Comparison of ENCODE assay signal across 1 cellular context in the genomic region with DNA sequence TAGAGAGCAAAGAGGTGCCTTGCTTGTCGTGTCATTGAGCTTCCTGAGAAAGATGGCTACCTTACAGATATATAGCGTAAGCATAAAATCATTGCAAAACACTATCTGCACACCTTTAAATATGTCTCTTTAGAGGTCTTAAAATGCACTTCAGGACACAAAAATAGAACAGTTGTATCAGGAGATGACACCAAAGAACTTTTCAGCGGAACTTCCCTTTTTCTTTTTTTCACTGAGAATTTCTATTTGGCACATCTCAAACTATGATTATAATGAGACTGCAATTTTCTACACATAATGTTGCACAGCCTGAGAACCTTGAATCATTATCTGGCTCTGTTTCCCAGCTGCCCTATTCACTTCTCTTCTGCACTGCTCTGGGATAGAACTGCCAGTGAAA.
TF ChIP-seq lines count a peak whose summit lies in the region.

No MANE protein-coding gene starts in this region.

TF ChIP-seq in GM12878, 131 proteins besides CTCF, POLR2A, EP300 and RAD21 (continued from another document):
- TF ChIP-seq KLF5 (IDR thresholded peaks at IDR 0.05; ENCODE audit: partially characterized antibody), result no peak
- TF ChIP-seq KDM1A (IDR thresholded peaks at IDR 0.05; ENCODE audit: borderline replicate concordance), result no peak
- no peak for TF ChIP-seq FOXK2 (IDR thresholded peaks at IDR 0.05)
- no peak for TF ChIP-seq BACH1 (IDR thresholded peaks at IDR 0.05; ENCODE audit: borderline replicate concordance)
TF ChIP-seq in GM12878: peak in this region for 0.
